ENCODE assay signal across 23 cellular contexts in the genomic region with DNA sequence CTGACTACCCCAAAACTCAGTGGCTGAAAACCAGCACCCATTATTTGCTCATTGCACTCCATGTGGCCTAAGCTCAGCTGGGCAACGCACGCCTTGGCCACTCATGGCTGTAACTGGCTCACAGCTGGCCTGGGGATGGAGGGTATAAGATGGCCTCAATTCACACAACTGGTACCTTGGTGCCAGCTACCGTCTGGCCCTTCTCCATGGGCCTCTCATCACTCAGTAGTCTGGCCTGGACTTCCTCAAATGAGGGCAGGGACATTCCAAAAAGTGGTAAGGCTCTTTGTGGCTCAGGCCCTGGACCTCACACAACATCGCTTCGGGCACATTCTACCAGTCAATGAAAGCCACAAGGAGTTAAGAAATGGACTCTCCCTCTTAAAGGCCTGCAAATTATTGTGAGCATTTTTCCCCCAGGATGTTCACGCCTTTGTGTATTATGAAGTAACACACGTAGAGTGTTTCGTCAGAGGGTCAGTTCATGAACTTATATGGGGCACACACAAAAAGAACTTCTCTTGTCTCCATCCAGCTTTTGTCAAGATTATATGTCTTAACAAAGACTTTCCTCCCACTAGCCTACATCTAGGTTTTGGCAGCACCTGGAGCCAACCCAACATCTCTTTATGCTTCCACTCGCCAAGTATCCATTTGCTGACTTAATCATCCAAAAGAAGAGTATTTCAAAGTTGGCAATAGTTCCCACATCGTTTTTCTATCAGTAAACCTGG.
"Had no signal": no experiment of that assay in that cellular context is flagged by ENCODE, and none has a peak within 500 bp of the region (broad histone marks: within the 10 kb centered on the region; RNA-seq: fewer than 3 reads in every experiment).

No MANE protein-coding gene starts in this region.

- H3K4me1 ChIP-seq: gastrocnemius medialis, spleen had no signal

- H3K4me1 Mint-ChIP-seq: activated naive CD8-positive, alpha-beta T cell treated with anti-CD3 and anti-CD28 coated beads for 36 hours; naive thymus-derived CD8-positive, alpha-beta T cell had no signal

- H3K27me3 ChIP-seq: cardiac muscle cell, gastrocnemius medialis, spleen, testis, vagina had no signal

- ATAC-seq: gastrocnemius medialis; left colon; naive thymus-derived CD8-positive, alpha-beta T cell had no signal

- H3K4me3 ChIP-seq: cardiac muscle cell, gastrocnemius medialis, lung, spleen, testis, vagina had no signal

- H3K27ac Mint-ChIP-seq: activated CD4-positive, alpha-beta memory T cell treated with anti-CD3 and anti-CD28 coated beads for 36 hours; activated naive CD8-positive, alpha-beta T cell treated with anti-CD3 and anti-CD28 coated beads for 36 hours; dendritic cell treated with granulocyte-macrophage colony-stimulating factor and Interleukin-4, amounts not matched to agents 40 ng/mL and 50 ng/mL, for 4 days; type B pancreatic cell had no signal

- H3K27me3 Mint-ChIP-seq: dendritic cell treated with granulocyte-macrophage colony-stimulating factor and Interleukin-4, amounts not matched to agents 40 ng/mL and 50 ng/mL, for 4 days; type B pancreatic cell had no signal

- H3K36me3 Mint-ChIP-seq: activated CD4-positive, alpha-beta memory T cell treated with anti-CD3 and anti-CD28 coated beads for 36 hours; activated naive CD8-positive, alpha-beta T cell treated with anti-CD3 and anti-CD28 coated beads for 36 hours; naive thymus-derived CD8-positive, alpha-beta T cell; type B pancreatic cell had no signal

- H3K36me3 ChIP-seq: cardiac muscle cell, gastrocnemius medialis, spleen, vagina had no signal

- DNase-seq: activated CD4-positive, alpha-beta memory T cell treated with anti-CD3 and anti-CD28 coated beads for 36 hours; activated CD4-positive, alpha-beta T cell treated with anti-CD3 and anti-CD28 coated beads for 48 hours; activated naive CD4-positive, alpha-beta T cell treated with Interleukin-2 at 50 U/mL for 16 hours; activated naive CD8-positive, alpha-beta T cell treated with anti-CD3 and anti-CD28 coated beads for 36 hours; activated T-cell treated with anti-CD3 and anti-CD28 coated beads, Interleukin-2, amount 50 U/mL, for 48 hours; amniotic stem cell; effector CD4-positive, alpha-beta T cell; erythroblast; gastrocnemius medialis; head of caudate nucleus; islet precursor cell; left colon; naive thymus-derived CD8-positive, alpha-beta T cell; retina; spleen; stimulated activated CD4-positive, alpha-beta T cell treated with anti-CD3 and anti-CD28 coated beads, Interleukin-4, amount 100 ng/mL, for 1 hour; stimulated activated naive CD4-positive, alpha-beta T cell; testis had no signal

- H3K4me3 Mint-ChIP-seq: activated CD4-positive, alpha-beta memory T cell treated with anti-CD3 and anti-CD28 coated beads for 36 hours; activated naive CD8-positive, alpha-beta T cell treated with anti-CD3 and anti-CD28 coated beads for 36 hours; dendritic cell treated with granulocyte-macrophage colony-stimulating factor and Interleukin-4, amounts not matched to agents 40 ng/mL and 50 ng/mL, for 4 days; naive thymus-derived CD8-positive, alpha-beta T cell; type B pancreatic cell had no signal

- H3K9me3 Mint-ChIP-seq: activated CD4-positive, alpha-beta memory T cell treated with anti-CD3 and anti-CD28 coated beads for 36 hours; activated naive CD8-positive, alpha-beta T cell treated with anti-CD3 and anti-CD28 coated beads for 36 hours had no signal

- H3K27ac ChIP-seq: cardiac muscle cell, gastrocnemius medialis, spleen, testis, vagina had no signal

- H3K9me3 ChIP-seq: gastrocnemius medialis, spleen, testis, vagina had no signal
